In the genomic region with DNA sequence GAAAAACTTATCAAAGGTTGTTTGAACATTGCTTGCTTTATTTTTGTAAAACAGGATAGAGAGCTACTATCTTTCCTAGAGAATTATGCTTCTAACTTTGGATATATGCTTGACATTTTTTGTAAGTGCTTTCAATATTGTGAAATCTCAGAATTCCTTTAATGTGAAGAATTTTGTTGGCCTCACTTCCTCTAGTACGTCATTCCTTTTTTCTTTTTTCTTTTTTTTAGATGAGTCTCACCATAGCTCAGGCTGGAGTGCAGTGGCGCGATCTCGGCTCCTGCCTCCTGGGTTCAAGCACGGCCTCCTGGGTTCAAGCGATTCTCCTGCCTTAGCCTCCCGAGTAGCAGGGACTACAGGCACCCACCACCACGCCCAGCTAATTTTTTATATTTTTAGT, we compare ENCODE assay signal across 21 cellular contexts.
DNase-seq lines count a peak whose midpoint lies in the region; TF ChIP-seq lines count a peak whose summit lies in the region.
"Had no signal": no experiment of that assay in that cellular context is flagged by ENCODE, and none has a peak within 500 bp of the region (broad histone marks: within the 10 kb centered on the region; RNA-seq: fewer than 3 reads in every experiment).

No MANE protein-coding gene starts in this region.

- H3K4me3 ChIP-seq in brain microvascular endothelial cell (ENCODE audit: low read depth, low read length), result no peak overlapping the region
- H3K4me3 ChIP-seq in thyroid gland (replicated peaks in 1 of 3), result no peak overlapping the region
- H3K4me3 ChIP-seq: cardiac muscle cell, gastrocnemius medialis, ovary, PC-9 had no signal

- in situ Hi-C loops in brain microvascular endothelial cell (cut with HindIII; ENCODE audit: low pct_ligation_motif_present, low sequenced_read_pairs), result no loop called here

- peaks cover 72% of the 10 kb centered on the region for H3K4me1 Mint-ChIP-seq in HFFc6 (ENCODE audit: low read depth)
- H3K4me1 Mint-ChIP-seq: activated naive CD4-positive, alpha-beta T cell treated with anti-CD3 and anti-CD28 coated beads, Interleukin-2, amount 10 ng/mL, durations not matched to agents 7 days and 5 days had no signal

- peak; percentile 5 for DNase-seq in AG08396 (ENCODE audit: low spot score)
- DNase-seq in HFFc6, result peak; percentile 28
- no peak for DNase-seq in brain microvascular endothelial cell
- peak; percentile 24 for DNase-seq in hepatic stellate cell (ENCODE audit: low spot score)
- no peak for DNase-seq in thyroid gland
- DNase-seq in SW 1271 (lab: John Stamatoyannopoulos, UW), result no peak
- DNase-seq in cerebellar cortex (ENCODE audit: low spot score), result no peak
- DNase-seq in A172 (ENCODE audit: low spot score), result no peak
- DNase-seq: activated naive CD4-positive, alpha-beta T cell treated with anti-CD3 and anti-CD28 coated beads, Interleukin-2, amount 10 ng/mL, durations not matched to agents 7 days and 5 days; AML-193; COR-L47; effector memory CD4-positive, alpha-beta T cell; gastrocnemius medialis; GDM1; KBM-7; NCI-H1105; PC-9; stimulated activated CD4-positive, alpha-beta T cell treated with anti-CD3 and anti-CD28 coated beads, Interleukin-4, amount 100 ng/mL, for 1 hour; substantia nigra had no signal

- H3K27ac Mint-ChIP-seq in HFFc6, result no peak overlapping the region
- H3K27ac Mint-ChIP-seq: activated naive CD4-positive, alpha-beta T cell treated with anti-CD3 and anti-CD28 coated beads, Interleukin-2, amount 10 ng/mL, durations not matched to agents 7 days and 5 days had no signal

- no peaks in the 10 kb centered on the region for H3K36me3 Mint-ChIP-seq in HFFc6 (ENCODE audit: low read depth)
- H3K36me3 Mint-ChIP-seq: activated naive CD4-positive, alpha-beta T cell treated with anti-CD3 and anti-CD28 coated beads, Interleukin-2, amount 10 ng/mL, durations not matched to agents 7 days and 5 days had no signal

- H3K9me3 Mint-ChIP-seq in HFFc6, result no peaks in the 10 kb centered on the region

- no peak for TF ChIP-seq POLR2A in thyroid gland (IDR thresholded peaks at IDR 0.05)

- H3K4me3 Mint-ChIP-seq in HFFc6, result no peak overlapping the region
- H3K4me3 Mint-ChIP-seq: activated naive CD4-positive, alpha-beta T cell treated with anti-CD3 and anti-CD28 coated beads, Interleukin-2, amount 10 ng/mL, durations not matched to agents 7 days and 5 days had no signal

- no peaks in the 10 kb centered on the region for H3K27me3 Mint-ChIP-seq in HFFc6 (ENCODE audit: insufficient read depth)
- H3K27me3 Mint-ChIP-seq: activated naive CD4-positive, alpha-beta T cell treated with anti-CD3 and anti-CD28 coated beads, Interleukin-2, amount 10 ng/mL, durations not matched to agents 7 days and 5 days had no signal

- H3K9me3 ChIP-seq in thyroid gland, result no peaks in the 10 kb centered on the region
- H3K9me3 ChIP-seq: gastrocnemius medialis, ovary had no signal

- H3K27ac ChIP-seq in brain microvascular endothelial cell (peak overlapping the region; percentile 47), thyroid gland (no peak overlapping the region)
- H3K27ac ChIP-seq: cardiac muscle cell, gastrocnemius medialis, ovary, PC-9 had no signal

- intact Hi-C loops in thyroid gland (cut with DNase I), result no loop called here

- no peaks in the 10 kb centered on the region for H3K27me3 ChIP-seq in brain microvascular endothelial cell (replicated peaks)
- H3K27me3 ChIP-seq in thyroid gland, result no peaks in the 10 kb centered on the region
- H3K27me3 ChIP-seq: cardiac muscle cell, gastrocnemius medialis, ovary had no signal

- WGBS in thyroid gland, 2 donors, result 62 to 66% methylated on average over 8 of the region's 8 CpGs

- H3K36me3 ChIP-seq in brain microvascular endothelial cell (replicated peaks), result no peaks in the 10 kb centered on the region
- H3K36me3 ChIP-seq in thyroid gland, result no peaks in the 10 kb centered on the region
- H3K36me3 ChIP-seq: cardiac muscle cell, gastrocnemius medialis, ovary had no signal

- H3K4me1 ChIP-seq in thyroid gland, result peaks cover 0 to 4% of the 10 kb centered on the region in 2 donors
- H3K4me1 ChIP-seq: gastrocnemius medialis had no signal

- no peak for TF ChIP-seq CTCF in HFFc6 (IDR thresholded peaks at IDR 0.05)
- TF ChIP-seq CTCF in brain microvascular endothelial cell (IDR thresholded peaks at IDR 0.05; ENCODE audit: low read depth, low read length, missing control alignments), result no peak
- no peak for TF ChIP-seq CTCF in thyroid gland (IDR thresholded peaks at IDR 0.05)

Comparison
In these comparisons a context has a peak if more than half of its experiments do, and no peak if none do; other contexts are left out.
1. DNase-seq: peak in AG08396 (single experiment), HFFc6 (single experiment) and hepatic stellate cell (single experiment); none in brain microvascular endothelial cell (single experiment), thyroid gland (0 of 2), SW 1271 (0 of 2), cerebellar cortex (single experiment) and A172 (single experiment).